Comparison of ENCODE assay signal across 14 cellular contexts in genomic region chr5:61363715-61364114, GRCh38. TPM values are rescaled to one million over a fixed set of nuclear protein-coding genes. Genes with fewer than 3 reads are reported as not detected.
DNase-seq lines count a peak whose midpoint lies in the region; ATAC-seq and TF ChIP-seq lines count a peak whose summit lies in the region.
"Had no signal": no experiment of that assay in that cellular context is flagged by ENCODE, and none has a peak within 500 bp of the region (broad histone marks: within the 10 kb centered on the region; RNA-seq: fewer than 3 reads in every experiment).

No MANE protein-coding gene starts in this region.

- no peak for ATAC-seq in GM23338
- ATAC-seq in GM21390 (IDR thresholded peaks at IDR 0.05; ENCODE audit: unreplicated experiment), result no peak
- no peak for ATAC-seq in HG03280 (IDR thresholded peaks at IDR 0.05; ENCODE audit: unreplicated experiment)

- H3K4me3 ChIP-seq in GM23338 (no peak overlapping the region), SK-N-MC (no peak overlapping the region), neural progenitor cell (no peak overlapping the region)

- H2AFZ ChIP-seq in GM23338 (no peak overlapping the region), neural progenitor cell (replicated peaks) (no peak overlapping the region)

- H4K20me1 ChIP-seq in GM23338 (replicated peaks; ENCODE audit: insufficient read depth), result no peaks in the 10 kb centered on the region; the same call in 1 of the 2 replicates
- H4K20me1 ChIP-seq in neural progenitor cell (ENCODE audit: low read depth), result peaks cover 99% of the 10 kb centered on the region

- no peak overlapping the region for H3K27ac ChIP-seq in GM23338 (ENCODE audit: low read depth)
- H3K27ac ChIP-seq in SK-N-MC, result peak overlapping the region; percentile 75; the same call in 1 of the 2 replicates
- no peak overlapping the region for H3K27ac ChIP-seq in neural progenitor cell
- H3K27ac ChIP-seq: C4-2B, KMS-11 had no signal

- peaks cover 36% of the 10 kb centered on the region for H3K4me1 Mint-ChIP-seq in GM23338
- peaks cover 54% of the 10 kb centered on the region for H3K4me1 Mint-ChIP-seq in chondrocyte (ENCODE audit: low read depth)
- peaks cover 34% of the 10 kb centered on the region for H3K4me1 Mint-ChIP-seq in neural progenitor cell

- peaks cover 14% of the 10 kb centered on the region for H3K79me2 ChIP-seq in GM23338 (replicated peaks; ENCODE audit: insufficient read depth)
- H3K79me2 ChIP-seq in neural progenitor cell (ENCODE audit: low read depth), result peaks cover 97% of the 10 kb centered on the region

- no peaks in the 10 kb centered on the region for H3K9me3 ChIP-seq in SK-N-MC (ENCODE audit: low read depth, low read length)
- no peaks in the 10 kb centered on the region for H3K9me3 ChIP-seq in neural progenitor cell (ENCODE audit: low read depth)

- no peaks in the 10 kb centered on the region; the same call in 2 of the 3 replicates for H3K9me3 Mint-ChIP-seq in GM23338
- no peaks in the 10 kb centered on the region for H3K9me3 Mint-ChIP-seq in chondrocyte (ENCODE audit: low read depth)
- peaks cover 6% of the 10 kb centered on the region for H3K9me3 Mint-ChIP-seq in neural progenitor cell
- H3K9me3 Mint-ChIP-seq: CD4-positive, alpha-beta T cell; H9 had no signal

- H3K27ac Mint-ChIP-seq in GM23338, result peak overlapping the region; percentile 87; the same call in 1 of the 2 replicates
- peak overlapping the region; percentile 84 for H3K27ac Mint-ChIP-seq in chondrocyte (ENCODE audit: unreplicated experiment)
- H3K27ac Mint-ChIP-seq in neural progenitor cell, result peak overlapping the region; percentile 61
- H3K27ac Mint-ChIP-seq: CD4-positive, alpha-beta T cell had no signal

- H3K9ac ChIP-seq in SK-N-MC (ENCODE audit: insufficient read length), result no peak overlapping the region
- no peak overlapping the region for H3K9ac ChIP-seq in neural progenitor cell
- H3K9ac ChIP-seq: KMS-11 had no signal

- DNase-seq in GM23338 (ENCODE audit: low spot score), result no peak
- no peak for DNase-seq in SK-N-MC (ENCODE audit: low read depth, low spot score)
- no peak for DNase-seq in chondrocyte (ENCODE audit: low spot score)
- no peak for DNase-seq in neural progenitor cell (ENCODE audit: low spot score)
- no peak for DNase-seq in COLO668 (lab: John Stamatoyannopoulos, UW; ENCODE audit: unreplicated experiment)
- DNase-seq: Calu3; CD4-positive, alpha-beta T cell; DMS79 treated with DMSO at 0.1 percent for 48 hours; GF-D8; H9 had no signal

- no peaks in the 10 kb centered on the region for H3K27me3 ChIP-seq in GM23338 (ENCODE audit: insufficient read depth)
- H3K27me3 ChIP-seq in neural progenitor cell, result no peaks in the 10 kb centered on the region

- H3K4me1 ChIP-seq in GM23338 (ENCODE audit: insufficient read depth) (no peaks in the 10 kb centered on the region; the same call in 1 of the 2 replicates), neural progenitor cell (peaks cover 28% of the 10 kb centered on the region)

- TF ChIP-seq CTCF in GM23338 (conservative IDR thresholded peaks at IDR 0.05; ENCODE audit: low read depth in 2 of 2) (no peak), chondrocyte (IDR thresholded peaks at IDR 0.05) (no peak), neural progenitor cell (IDR thresholded peaks at IDR 0.05) (no peak)

- no peaks in the 10 kb centered on the region for H3F3A ChIP-seq in GM23338 (replicated peaks; ENCODE audit: low read depth)
- H3F3A ChIP-seq in neural progenitor cell (ENCODE audit: low read depth), result no peaks in the 10 kb centered on the region

- H3K27me3 Mint-ChIP-seq in GM23338 (ENCODE audit: insufficient read depth, low read depth, poor library complexity) (peaks cover 6% of the 10 kb centered on the region), chondrocyte (ENCODE audit: low read depth) (no peaks in the 10 kb centered on the region), neural progenitor cell (ENCODE audit: insufficient read depth, low read depth) (no peaks in the 10 kb centered on the region)
- H3K27me3 Mint-ChIP-seq: CD4-positive, alpha-beta T cell had no signal

- no peaks in the 10 kb centered on the region for H3K9me2 ChIP-seq in GM23338 (ENCODE audit: insufficient read depth)

- H3K4me2 ChIP-seq in GM23338 (no peak overlapping the region), neural progenitor cell (no peak overlapping the region)
- H3K4me2 ChIP-seq: KMS-11 had no signal

- H3K4me3 Mint-ChIP-seq in GM23338 (no peak overlapping the region), chondrocyte (ENCODE audit: unreplicated experiment) (no peak overlapping the region), neural progenitor cell (no peak overlapping the region)
- H3K4me3 Mint-ChIP-seq: CD4-positive, alpha-beta T cell; H9 had no signal

- H3K36me3 ChIP-seq in GM23338 (ENCODE audit: insufficient read depth) (no peaks in the 10 kb centered on the region), SK-N-MC (ENCODE audit: insufficient read depth, low read length) (peaks cover 51% of the 10 kb centered on the region), neural progenitor cell (no peaks in the 10 kb centered on the region)

- peaks cover 3% of the 10 kb centered on the region; the same call in 1 of the 3 replicates for H3K36me3 Mint-ChIP-seq in GM23338 (ENCODE audit: low read depth)
- no peaks in the 10 kb centered on the region for H3K36me3 Mint-ChIP-seq in chondrocyte (ENCODE audit: low read depth)
- peaks cover 39% of the 10 kb centered on the region for H3K36me3 Mint-ChIP-seq in neural progenitor cell

TF ChIP-seq in GM23338, 12 proteins besides CTCF, POLR2A, EP300 and RAD21:
- TF ChIP-seq NANOG (IDR thresholded peaks at IDR 0.05; ENCODE audit: borderline replicate concordance) (no peak), EZH2phosphoT487 (IDR thresholded peaks at IDR 0.05; ENCODE audit: unreplicated experiment) (no peak)

RNA-seq across cellular contexts. Expression of gene ZSWIM6, which starts 31.7 kb away (rescaled TPM):
- total RNA-seq in GM23338 (2014; rRNA removed; shearing (Covaris generic)), result 6.0 and 6.6 TPM in 2 replicates
- polyA plus RNA-seq in GM23338 (2016; fragmentation: Nextera tagmentation; extraction: Ambion mirVana), result 3.8 and 3.9 TPM in 2 replicates
- total RNA-seq in chondrocyte, result 20.2 to 20.7 TPM (median 20.3 TPM) in 3 replicates
- 25.3 and 32.2 TPM in 2 replicates for total RNA-seq in neural progenitor cell (ENCODE audit: low replicate concordance)
